In the genomic region with DNA sequence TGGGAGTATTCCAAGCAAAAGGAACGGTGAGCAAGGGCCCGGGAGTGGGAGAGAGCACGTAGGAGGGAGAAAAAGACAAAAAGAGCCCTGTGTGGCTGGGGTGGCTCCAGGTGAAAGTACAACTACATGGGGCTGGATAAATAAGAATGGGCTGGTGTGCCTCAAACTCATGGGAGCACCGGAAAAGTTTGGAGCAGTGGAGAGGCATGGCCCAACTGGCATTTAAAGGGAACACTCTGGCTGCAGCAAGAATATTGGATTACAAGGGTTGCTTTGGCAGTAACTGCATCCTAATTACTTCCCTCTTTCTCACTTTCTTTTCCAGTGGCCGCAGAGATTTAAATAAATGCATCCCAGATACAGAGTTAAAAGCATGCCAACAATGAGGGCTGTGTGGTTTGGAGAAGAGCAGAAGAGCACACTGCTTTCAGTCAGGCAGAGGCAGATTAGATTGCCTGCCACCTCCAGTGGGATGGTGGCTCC, we compare ENCODE assay signal across 1 cellular context.
TF ChIP-seq lines count a peak whose summit lies in the region.

No MANE protein-coding gene starts in this region.

TF ChIP-seq in H1, 55 proteins besides CTCF, POLR2A, EP300 and RAD21:
- TF ChIP-seq CBX5 (IDR thresholded peaks at IDR 0.05; ENCODE audit: low read depth, low read length) (no peak), EGR1 (IDR thresholded peaks at IDR 0.05; ENCODE audit: borderline replicate concordance, low read depth, low read length) (no peak), RXRA (IDR thresholded peaks at IDR 0.05; ENCODE audit: insufficient read depth, low read depth, low read length) (no peak), POLR2AphosphoS5 (IDR thresholded peaks at IDR 0.05; ENCODE audit: low read depth, low read length) (no peak), CREB1 (IDR thresholded peaks at IDR 0.05) (no peak), CEBPB (IDR thresholded peaks at IDR 0.05; ENCODE audit: low read depth, low read length) (no peak), ZNF274 (IDR thresholded peaks at IDR 0.05; ENCODE audit: borderline replicate concordance, extremely low read depth, low read length) (no peak), SUZ12 (IDR thresholded peaks at IDR 0.05; ENCODE audit: low read length) (no peak), TBP (IDR thresholded peaks at IDR 0.05; ENCODE audit: low read depth, low read length) (no peak), CBX8 (IDR thresholded peaks at IDR 0.05; ENCODE audit: borderline replicate concordance, low read depth, low read length) (no peak), KDM4A (IDR thresholded peaks at IDR 0.05; ENCODE audit: low read depth, low read length, severe bottlenecking) (no peak), USF2 (IDR thresholded peaks at IDR 0.05; ENCODE audit: low read length) (no peak), YY1 (IDR thresholded peaks at IDR 0.05; ENCODE audit: low read depth, low read length) (no peak)
